Comparison of ENCODE assay signal across 1 cellular context in genomic region chr2:36511858-36512630, GRCh38.
TF ChIP-seq lines count a peak whose summit lies in the region.

No MANE protein-coding gene starts in this region.

TF ChIP-seq in K562, 482 proteins besides CTCF, POLR2A, EP300 and RAD21 (continued from another document):
- TF ChIP-seq AFF1 (IDR thresholded peaks at IDR 0.05; ENCODE audit: low read depth in 1 of 2, partially characterized antibody in 2 of 2): no peak
- no peak for TF ChIP-seq SNIP1 (IDR thresholded peaks at IDR 0.05; ENCODE audit: low read depth)
- no peak for TF ChIP-seq MBD1 (CRISPR knock-in tag; IDR thresholded peaks at IDR 0.05)
- no peak for TF ChIP-seq ZBTB12 (CRISPR knock-in tag; IDR thresholded peaks at IDR 0.05)
- no peak for TF ChIP-seq PRMT5 (CRISPR knock-in tag; IDR thresholded peaks at IDR 0.05)
- TF ChIP-seq CBFA2T2 (conservative IDR thresholded peaks at IDR 0.05): peak; percentile 81
- no peak for TF ChIP-seq ZBTB7A (IDR thresholded peaks at IDR 0.05; ENCODE audit: borderline replicate concordance, control insufficient read depth, low read depth, low read length)
- no peak for TF ChIP-seq LARP7 (IDR thresholded peaks at IDR 0.05)
- no peak for TF ChIP-seq PHF20 (IDR thresholded peaks at IDR 0.05; ENCODE audit: partially characterized antibody)
- 0 out of 4 replicates have a peak, but pooled peaks of 1 of the 2 experiments have one; percentile 57 for TF ChIP-seq RCOR1 (IDR thresholded peaks at IDR 0.05; ENCODE audit: borderline replicate concordance in 1 of 2, low read depth in 2 of 2, low read length in 2 of 2)
- TF ChIP-seq CTCFL (IDR thresholded peaks at IDR 0.05; ENCODE audit: borderline replicate concordance, insufficient read depth, low read depth, low read length, poor library complexity, severe bottlenecking): no peak
- no peak for TF ChIP-seq RBM39 (optimal IDR thresholded peaks at IDR 0.05; ENCODE audit: low read depth, low read length)
- TF ChIP-seq BRF2 (IDR thresholded peaks at IDR 0.05; ENCODE audit: borderline replicate concordance, insufficient read depth, insufficient read length): no peak
- no peak for TF ChIP-seq NR3C1 (CRISPR knock-in tag; IDR thresholded peaks at IDR 0.05)
- TF ChIP-seq ARNT (IDR thresholded peaks at IDR 0.05): no peak
- TF ChIP-seq ZNF23 (CRISPR knock-in tag; IDR thresholded peaks at IDR 0.05): no peak
- TF ChIP-seq IRF2 (CRISPR knock-in tag; IDR thresholded peaks at IDR 0.05): no peak
- no peak for TF ChIP-seq ARHGAP35 (IDR thresholded peaks at IDR 0.05; ENCODE audit: partially characterized antibody)
- TF ChIP-seq BHLHE40 (IDR thresholded peaks at IDR 0.05; ENCODE audit: low read length): peak; percentile 29; the same call in 1 of the 2 replicates
- no peak for TF ChIP-seq HMBOX1 (IDR thresholded peaks at IDR 0.05)
TF ChIP-seq in K562: peak in this region for 42.
